In the genomic region with DNA sequence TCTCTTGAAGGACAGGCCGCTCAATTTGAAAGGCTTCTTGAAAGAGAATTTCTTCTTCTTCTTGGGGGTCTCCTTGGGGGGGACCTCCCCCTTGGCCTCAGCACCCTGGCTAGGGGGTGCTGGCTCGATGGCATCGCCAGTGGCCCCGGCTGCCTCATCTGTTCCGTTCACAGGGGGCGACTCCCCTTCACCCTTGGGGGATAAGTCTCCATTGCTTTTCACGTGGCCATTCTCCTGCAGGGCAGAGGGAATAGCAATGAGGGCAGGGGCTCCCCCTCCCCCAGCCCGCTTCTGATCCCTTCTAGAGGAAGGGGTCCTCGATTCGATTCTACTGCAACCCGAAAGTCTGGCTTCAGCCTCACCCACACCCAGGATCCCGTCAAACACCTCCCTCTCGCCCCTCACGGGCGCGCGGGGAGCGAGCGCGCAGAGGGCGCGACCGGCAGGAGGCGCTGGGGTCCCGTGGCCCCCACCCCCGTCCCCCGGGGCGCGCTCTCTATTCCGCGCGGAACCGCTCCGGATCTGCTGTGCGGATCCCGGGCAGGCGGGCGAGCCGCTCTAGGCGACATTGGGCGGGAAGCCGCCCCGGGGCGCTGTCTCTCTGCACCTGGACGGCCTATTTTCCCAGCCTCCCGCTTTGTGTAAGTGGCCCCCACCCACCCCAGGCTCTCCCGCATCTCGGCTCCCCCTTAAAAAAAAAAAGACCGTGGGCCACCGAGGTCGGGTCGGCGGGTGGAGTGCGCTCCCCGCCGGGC, we compare ENCODE assay signal across 8 cellular contexts. TPM values are rescaled to one million over a fixed set of nuclear protein-coding genes. Genes with fewer than 3 reads are reported as not detected.
DNase-seq lines count a peak whose midpoint lies in the region; ATAC-seq, FAIRE-seq and TF ChIP-seq lines count a peak whose summit lies in the region.

No MANE protein-coding gene starts in this region.

- no peak for ATAC-seq in HG03442 (IDR thresholded peaks at IDR 0.05; ENCODE audit: unreplicated experiment)

- DNase-seq in AG10803 (ENCODE audit: low read depth) = peak; percentile 24
- no peak for DNase-seq in GM19239 (ENCODE audit: insufficient read length, low spot score)
- peak; percentile 39 for DNase-seq in NCI-H1105 (lab: John Stamatoyannopoulos, UW)
- peak; percentile 19 for DNase-seq in activated CD8-positive, alpha-beta memory T cell treated with anti-CD3 and anti-CD28 coated beads, Interleukin-2, amount 50 U/mL, for 1 hour (ENCODE audit: extremely low read depth)
- no peak for DNase-seq in epithelial cell of proximal tubule (ENCODE audit: low read depth)
- peak; percentile 57 for DNase-seq in myocyte (ENCODE audit: low read depth)

- H3K9me3 ChIP-seq in stomach smooth muscle (ENCODE audit: control insufficient read depth in 2 of 2, low read length in 2 of 2) = no peaks in the 10 kb centered on the region

- H3K4me1 ChIP-seq in stomach smooth muscle (ENCODE audit: control insufficient read depth, insufficient read depth, low read length) = peaks cover 21% of the 10 kb centered on the region

- peak overlapping the region in 1 of 2 donors; percentile 28 for H3K9ac ChIP-seq in stomach smooth muscle (ENCODE audit: low read length in 2 of 2)

- peaks cover 13 to 27% of the 10 kb centered on the region in 2 donors for H3K36me3 ChIP-seq in stomach smooth muscle (ENCODE audit: control insufficient read depth in 2 of 2, insufficient read depth in 2 of 2, low read length in 2 of 2)

- H3K4me3 ChIP-seq in AG10803 (ENCODE audit: low read length) (peak overlapping the region; percentile 61), epithelial cell of proximal tubule (ENCODE audit: low read depth, low read length) (peak overlapping the region; percentile 72), stomach smooth muscle (ENCODE audit: low read length in 2 of 2) (peak overlapping the region; percentile 43 to 70)

- H3K27ac ChIP-seq in stomach smooth muscle (ENCODE audit: low read length) = no peak overlapping the region

- peak; percentile 68 for FAIRE-seq in GM19239 (lab: Jason Lieb, UNC)

- peak; percentile 49 for TF ChIP-seq CTCF in AG10803 (conservative IDR thresholded peaks at IDR 0.05; ENCODE audit: low read length)
- TF ChIP-seq CTCF in epithelial cell of proximal tubule (conservative IDR thresholded peaks at IDR 0.05; ENCODE audit: low read depth, low read length) = peak; percentile 65

- H3K27me3 ChIP-seq in stomach smooth muscle (ENCODE audit: control insufficient read depth in 1 of 2, insufficient read depth in 2 of 2, low read length in 2 of 2) = no peaks in the 10 kb centered on the region

RNA-seq across cellular contexts. Expression of a gene that starts 1.0 kb away (rescaled TPM):
- total RNA-seq in epithelial cell of proximal tubule = 190 and 199 TPM in 2 replicates
- total RNA-seq in myocyte = 65.5 and 94.0 TPM in 2 replicates
- polyA plus RNA-seq in myocyte (2012) = 47.0 TPM

RNA-seq across cellular contexts. Expression of a gene that starts 27.2 kb away (rescaled TPM):
- total RNA-seq in epithelial cell of proximal tubule (1.7 and 11.7 TPM in 2 replicates), myocyte (4.4 and 5.2 TPM in 2 replicates)
- 4.6 TPM for polyA plus RNA-seq in myocyte (2012)

RNA-seq across cellular contexts. Expression of a gene that starts 27.3 kb away (rescaled TPM):
- total RNA-seq in epithelial cell of proximal tubule (0.58 TPM in 1 of 2 replicates, not detected in the other), myocyte (0.88 and 1.0 TPM in 2 replicates)
- 3.1 TPM for polyA plus RNA-seq in myocyte (2012)

RNA-seq across cellular contexts. Expression of a gene that starts 43.2 kb away (rescaled TPM):
- total RNA-seq in epithelial cell of proximal tubule (117 and 127 TPM in 2 replicates), myocyte (21.0 and 21.4 TPM in 2 replicates)
- 26.6 TPM for polyA plus RNA-seq in myocyte (2012)

RNA-seq across cellular contexts. Expression of a gene that starts 59.2 kb away (rescaled TPM):
- total RNA-seq in epithelial cell of proximal tubule (56.7 and 61.1 TPM in 2 replicates), myocyte (62.8 and 63.2 TPM in 2 replicates)
- polyA plus RNA-seq in myocyte (2012) = 68.3 TPM

Comparison
In these comparisons a context has a peak if more than half of its experiments do, and no peak if none do; other contexts are left out.
1. DNase-seq: peak in AG10803 (single experiment), NCI-H1105 (single experiment), activated CD8-positive, alpha-beta memory T cell treated with anti-CD3 and anti-CD28 coated beads, Interleukin-2, amount 50 U/mL, for 1 hour (single experiment) and myocyte (single experiment); none in GM19239 (single experiment) and epithelial cell of proximal tubule (single experiment).
2. Peak in every context shown above with its lines, with median percentiles within 50 percentile points of each other: H3K4me3 ChIP-seq.